Comparison of ENCODE assay signal across 1 cellular context in the genomic region with DNA sequence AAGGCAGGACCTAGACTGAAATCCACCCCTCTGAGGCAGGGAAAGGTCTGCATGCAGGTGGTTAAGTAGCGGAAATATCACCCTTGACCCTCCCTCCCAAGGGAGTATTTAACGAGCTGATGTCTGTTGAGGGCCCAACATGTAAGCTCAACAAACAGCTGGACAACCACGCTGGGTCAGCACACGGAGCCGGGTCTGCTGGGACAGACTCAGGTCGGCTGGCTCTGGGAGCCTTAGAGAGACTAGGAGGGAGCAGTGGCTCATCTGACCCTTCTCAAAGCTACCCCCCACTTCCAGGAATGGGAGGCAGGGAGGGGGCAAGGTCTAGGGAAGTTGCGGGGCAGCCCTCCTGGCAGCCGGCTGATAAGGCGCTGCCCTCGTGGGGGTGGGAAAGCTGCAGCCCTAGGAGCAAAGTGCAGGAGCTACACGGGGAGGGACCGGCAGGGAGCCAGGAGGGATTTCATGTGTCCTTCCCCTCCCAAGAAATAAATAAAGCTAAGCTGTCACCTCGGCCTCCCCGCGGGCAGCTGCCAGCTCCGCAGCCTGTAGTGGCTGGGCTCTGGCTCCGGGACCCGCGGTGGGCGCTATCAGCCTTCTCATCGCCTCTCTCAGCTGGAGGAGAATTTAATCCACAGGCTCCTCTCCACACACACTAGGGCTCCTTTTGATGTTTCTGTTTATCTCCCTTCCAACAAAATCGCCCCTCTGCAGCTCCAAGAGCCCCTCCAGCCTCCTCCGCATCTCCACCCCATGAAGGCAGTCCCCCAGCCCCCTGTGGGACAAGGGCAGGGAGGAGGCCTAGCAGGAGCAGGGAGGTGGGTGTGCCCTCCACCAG.
TF ChIP-seq lines count a peak whose summit lies in the region.

No MANE protein-coding gene starts in this region.

TF ChIP-seq in HepG2, 621 proteins besides CTCF, POLR2A, EP300 and RAD21 (continued from another document and continues in another):
- peak; percentile 47 for TF ChIP-seq HNRNPLL (IDR thresholded peaks at IDR 0.05; ENCODE audit: low read depth, low read length, poor library complexity, severe bottlenecking)
- TF ChIP-seq ZNF772 (CRISPR knock-in tag; IDR thresholded peaks at IDR 0.05): 0 out of 2 replicates have a peak, but pooled peaks have one; percentile 7
- 0 out of 2 replicates have a peak, but pooled peaks have one; percentile 3 for TF ChIP-seq NFE2L2 (IDR thresholded peaks at IDR 0.05; ENCODE audit: low read length)
- no peak for TF ChIP-seq SOX6 (IDR thresholded peaks at IDR 0.05)
- peak; percentile 73 for TF ChIP-seq SOX6 (CRISPR knock-in tag; IDR thresholded peaks at IDR 0.05)
- peak; percentile 56; the same call in 1 of the 2 replicates for TF ChIP-seq BCL3 (CRISPR knock-in tag; IDR thresholded peaks at IDR 0.05)
- TF ChIP-seq FOXO4 (CRISPR knock-in tag; conservative IDR thresholded peaks at IDR 0.05): 0 out of 2 replicates have a peak, but pooled peaks have one; percentile 10
- TF ChIP-seq, protein P1, sequence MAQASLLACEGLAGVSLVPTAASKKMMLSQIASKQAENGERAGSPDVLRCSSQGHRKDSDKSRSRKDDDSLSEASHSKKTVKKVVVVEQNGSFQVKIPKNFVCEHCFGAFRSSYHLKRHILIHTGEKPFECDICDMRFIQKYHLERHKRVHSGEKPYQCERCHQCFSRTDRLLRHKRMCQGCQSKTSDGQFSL (CRISPR knock-in tag; IDR thresholded peaks at IDR 0.05): peak; percentile 67; the same call in 1 of the 2 replicates
- TF ChIP-seq TBX2 (CRISPR knock-in tag; IDR thresholded peaks at IDR 0.05; ENCODE audit: borderline replicate concordance): peak; percentile 47; the same call in 1 of the 2 replicates
- peak; percentile 90 for TF ChIP-seq SP5 (CRISPR knock-in tag; IDR thresholded peaks at IDR 0.05; ENCODE audit: borderline replicate concordance, low read depth)
- TF ChIP-seq MTA3 (CRISPR knock-in tag; IDR thresholded peaks at IDR 0.05): no peak
- TF ChIP-seq ARID4A (CRISPR knock-in tag; IDR thresholded peaks at IDR 0.05; ENCODE audit: borderline replicate concordance): peak; percentile 63
- 0 out of 2 replicates have a peak, but pooled peaks have one; percentile 33 for TF ChIP-seq MXD1 (CRISPR knock-in tag; IDR thresholded peaks at IDR 0.05)
- TF ChIP-seq FOXC1 (CRISPR knock-in tag; IDR thresholded peaks at IDR 0.05; ENCODE audit: borderline replicate concordance): 0 out of 2 replicates have a peak, but pooled peaks have one; percentile 72
- TF ChIP-seq, protein P2, sequence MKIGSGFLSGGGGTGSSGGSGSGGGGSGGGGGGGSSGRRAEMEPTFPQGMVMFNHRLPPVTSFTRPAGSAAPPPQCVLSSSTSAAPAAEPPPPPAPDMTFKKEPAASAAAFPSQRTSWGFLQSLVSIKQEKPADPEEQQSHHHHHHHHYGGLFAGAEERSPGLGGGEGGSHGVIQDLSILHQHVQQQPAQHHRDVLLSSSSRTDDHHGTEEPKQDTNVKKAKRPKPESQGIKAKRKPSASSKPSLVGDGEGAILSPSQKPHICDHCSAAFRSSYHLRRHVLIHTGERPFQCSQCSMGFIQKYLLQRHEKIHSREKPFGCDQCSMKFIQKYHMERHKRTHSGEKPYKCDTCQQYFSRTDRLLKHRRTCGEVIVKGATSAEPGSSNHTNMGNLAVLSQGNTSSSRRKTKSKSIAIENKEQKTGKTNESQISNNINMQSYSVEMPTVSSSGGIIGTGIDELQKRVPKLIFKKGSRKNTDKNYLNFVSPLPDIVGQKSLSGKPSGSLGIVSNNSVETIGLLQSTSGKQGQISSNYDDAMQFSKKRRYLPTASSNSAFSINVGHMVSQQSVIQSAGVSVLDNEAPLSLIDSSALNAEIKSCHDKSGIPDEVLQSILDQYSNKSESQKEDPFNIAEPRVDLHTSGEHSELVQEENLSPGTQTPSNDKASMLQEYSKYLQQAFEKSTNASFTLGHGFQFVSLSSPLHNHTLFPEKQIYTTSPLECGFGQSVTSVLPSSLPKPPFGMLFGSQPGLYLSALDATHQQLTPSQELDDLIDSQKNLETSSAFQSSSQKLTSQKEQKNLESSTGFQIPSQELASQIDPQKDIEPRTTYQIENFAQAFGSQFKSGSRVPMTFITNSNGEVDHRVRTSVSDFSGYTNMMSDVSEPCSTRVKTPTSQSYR (CRISPR knock-in tag; IDR thresholded peaks at IDR 0.05; ENCODE audit: borderline replicate concordance): peak; percentile 94
- TF ChIP-seq, protein P3, sequence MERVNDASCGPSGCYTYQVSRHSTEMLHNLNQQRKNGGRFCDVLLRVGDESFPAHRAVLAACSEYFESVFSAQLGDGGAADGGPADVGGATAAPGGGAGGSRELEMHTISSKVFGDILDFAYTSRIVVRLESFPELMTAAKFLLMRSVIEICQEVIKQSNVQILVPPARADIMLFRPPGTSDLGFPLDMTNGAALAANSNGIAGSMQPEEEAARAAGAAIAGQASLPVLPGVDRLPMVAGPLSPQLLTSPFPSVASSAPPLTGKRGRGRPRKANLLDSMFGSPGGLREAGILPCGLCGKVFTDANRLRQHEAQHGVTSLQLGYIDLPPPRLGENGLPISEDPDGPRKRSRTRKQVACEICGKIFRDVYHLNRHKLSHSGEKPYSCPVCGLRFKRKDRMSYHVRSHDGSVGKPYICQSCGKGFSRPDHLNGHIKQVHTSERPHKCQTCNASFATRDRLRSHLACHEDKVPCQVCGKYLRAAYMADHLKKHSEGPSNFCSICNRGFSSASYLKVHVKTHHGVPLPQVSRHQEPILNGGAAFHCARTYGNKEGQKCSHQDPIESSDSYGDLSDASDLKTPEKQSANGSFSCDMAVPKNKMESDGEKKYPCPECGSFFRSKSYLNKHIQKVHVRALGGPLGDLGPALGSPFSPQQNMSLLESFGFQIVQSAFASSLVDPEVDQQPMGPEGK (CRISPR knock-in tag; IDR thresholded peaks at IDR 0.05): peak; percentile 98
- TF ChIP-seq ZBTB7B (CRISPR knock-in tag; IDR thresholded peaks at IDR 0.05): peak; percentile 55; the same call in 1 of the 2 replicates
- 0 out of 2 replicates have a peak, but pooled peaks have one; percentile 50 for TF ChIP-seq ATF7-NPFF (CRISPR knock-in tag; IDR thresholded peaks at IDR 0.05; ENCODE audit: low read depth)
- no peak; the same call in 1 of the 2 replicates for TF ChIP-seq TARDBP (CRISPR knock-in tag; IDR thresholded peaks at IDR 0.05)
- no peak for TF ChIP-seq TSC22D2 (CRISPR knock-in tag; IDR thresholded peaks at IDR 0.05; ENCODE audit: borderline replicate concordance)
- TF ChIP-seq PRPF4 (IDR thresholded peaks at IDR 0.05; ENCODE audit: low read depth, low read length, poor library complexity, severe bottlenecking): no peak
- peak; percentile 97 for TF ChIP-seq MTA1 (CRISPR knock-in tag; IDR thresholded peaks at IDR 0.05; ENCODE audit: borderline replicate concordance)
- TF ChIP-seq ZNF441 (CRISPR knock-in tag; IDR thresholded peaks at IDR 0.05; ENCODE audit: borderline replicate concordance): 0 out of 2 replicates have a peak, but pooled peaks have one; percentile 26
- no peak for TF ChIP-seq LCORL (IDR thresholded peaks at IDR 0.05)
- TF ChIP-seq LCORL (CRISPR knock-in tag; IDR thresholded peaks at IDR 0.05): peak; percentile 54
- TF ChIP-seq CREM (IDR thresholded peaks at IDR 0.05): peak; percentile 36; the same call in 1 of the 2 replicates
- TF ChIP-seq CREM (CRISPR knock-in tag; IDR thresholded peaks at IDR 0.05): no peak
- no peak for TF ChIP-seq HMGA1 (CRISPR knock-in tag; conservative IDR thresholded peaks at IDR 0.05)
- TF ChIP-seq GTF3A (CRISPR knock-in tag; conservative IDR thresholded peaks at IDR 0.05): 0 out of 2 replicates have a peak, but pooled peaks have one; percentile 41
- TF ChIP-seq TGIF2 (CRISPR knock-in tag; IDR thresholded peaks at IDR 0.05): 0 out of 2 replicates have a peak, but pooled peaks have one; percentile 1
- peak; percentile 48 for TF ChIP-seq ZNF12 (CRISPR knock-in tag; IDR thresholded peaks at IDR 0.05)
- TF ChIP-seq PAWR (CRISPR knock-in tag; IDR thresholded peaks at IDR 0.05; ENCODE audit: borderline replicate concordance): 0 out of 2 replicates have a peak, but pooled peaks have one; percentile 34
- peak; percentile 53; the same call in 1 of the 2 replicates for TF ChIP-seq POLR2G (IDR thresholded peaks at IDR 0.05; ENCODE audit: low read depth, low read length)
- TF ChIP-seq ZNF510 (CRISPR knock-in tag; IDR thresholded peaks at IDR 0.05; ENCODE audit: low read depth): peak; percentile 65; the same call in 1 of the 2 replicates
- TF ChIP-seq ZNF549 (CRISPR knock-in tag; IDR thresholded peaks at IDR 0.05): 0 out of 2 replicates have a peak, but pooled peaks have one; percentile 50
- 0 out of 2 replicates have a peak, but pooled peaks have one; percentile 23 for TF ChIP-seq FOXA3 (CRISPR knock-in tag; IDR thresholded peaks at IDR 0.05)
- 0 out of 2 replicates have a peak, but pooled peaks have one; percentile 26 for TF ChIP-seq GATA4 (IDR thresholded peaks at IDR 0.05; ENCODE audit: borderline replicate concordance, low read depth)
- peak; percentile 42; the same call in 1 of the 2 replicates for TF ChIP-seq MEF2D (CRISPR knock-in tag; IDR thresholded peaks at IDR 0.05)
- TF ChIP-seq HNF4G (IDR thresholded peaks at IDR 0.05; ENCODE audit: borderline replicate concordance, low read depth, low read length): peak; percentile 80
- peak; percentile 78; the same call in 1 of the 2 replicates for TF ChIP-seq HNF4G (CRISPR knock-in tag; IDR thresholded peaks at IDR 0.05; ENCODE audit: borderline replicate concordance, low read depth)
- no peak for TF ChIP-seq SAFB2 (CRISPR knock-in tag; IDR thresholded peaks at IDR 0.05; ENCODE audit: borderline replicate concordance, low read depth)
- no peak for TF ChIP-seq THYN1 (CRISPR knock-in tag; IDR thresholded peaks at IDR 0.05; ENCODE audit: borderline replicate concordance, low read depth)
